12 cellular contexts compared by ENCODE assay signal in genomic region chr10:11625019-11625735, GRCh38. TPM values are rescaled to one million over a fixed set of nuclear protein-coding genes. Genes with fewer than 3 reads are reported as not detected.
DNase-seq lines count a peak whose midpoint lies in the region; ATAC-seq and TF ChIP-seq lines count a peak whose summit lies in the region.
"Had no signal": no experiment of that assay in that cellular context is flagged by ENCODE, and none has a peak within 500 bp of the region (broad histone marks: within the 10 kb centered on the region; RNA-seq: fewer than 3 reads in every experiment).

No MANE protein-coding gene starts in this region.

- H3F3A ChIP-seq in PC-3 (ENCODE audit: low read length, unreplicated experiment): no peaks in the 10 kb centered on the region

- H2BK12ac ChIP-seq in neuronal stem cell (ENCODE audit: low read length): no peak overlapping the region

- H3K23ac ChIP-seq in neuronal stem cell (ENCODE audit: low read depth, low read length, poor library complexity): no peak overlapping the region

- H4K8ac ChIP-seq in neuronal stem cell (ENCODE audit: low read depth, low read length): no peak overlapping the region

- no peak overlapping the region for H2BK5ac ChIP-seq in neuronal stem cell (ENCODE audit: low read length)

- H3K4me1 Mint-ChIP-seq in activated CD8-positive, alpha-beta T cell treated with anti-CD3 and anti-CD28 coated beads for 36 hours (ENCODE audit: low read depth): peaks cover 5% of the 10 kb centered on the region
- peaks cover 8% of the 10 kb centered on the region for H3K4me1 Mint-ChIP-seq in activated CD8-positive, alpha-beta T cell treated with anti-CD3 and anti-CD28 coated beads, Interleukin-2, amount 10 ng/mL, durations not matched to agents 7 days and 5 days (ENCODE audit: low read depth)
- H3K4me1 Mint-ChIP-seq in stimulated activated naive CD8-positive, alpha-beta T cell treated with anti-CD3 and anti-CD28 coated beads, Interleukin-15, amount 100 ng/mL, for 72 hours: peaks cover 5% of the 10 kb centered on the region

- H4K91ac ChIP-seq in neuronal stem cell (ENCODE audit: low read depth, low read length, poor library complexity): no peak overlapping the region

- no peaks in the 10 kb centered on the region for H3K36me3 Mint-ChIP-seq in activated CD8-positive, alpha-beta T cell treated with anti-CD3 and anti-CD28 coated beads for 36 hours (ENCODE audit: low read depth)
- H3K36me3 Mint-ChIP-seq in activated CD8-positive, alpha-beta T cell treated with anti-CD3 and anti-CD28 coated beads, Interleukin-2, amount 10 ng/mL, durations not matched to agents 7 days and 5 days (ENCODE audit: low read depth): no peaks in the 10 kb centered on the region

- H3K27ac ChIP-seq in neuronal stem cell (replicated peaks; ENCODE audit: low read length) (no peak overlapping the region), A673 (ENCODE audit: low read depth, low read length, poor library complexity, severe bottlenecking) (no peak overlapping the region), PC-3 (ENCODE audit: low read length) (no peak overlapping the region)
- H3K27ac ChIP-seq: A549, right atrium auricular region had no signal

- no peak overlapping the region for H3K4me2 ChIP-seq in neuronal stem cell (ENCODE audit: insufficient read depth, low read length, poor library complexity, severe bottlenecking)
- H3K4me2 ChIP-seq in PC-3 (ENCODE audit: low read length): no peak overlapping the region
- H3K4me2 ChIP-seq: A549 had no signal

- CTCF ChIA-PET in activated CD8-positive, alpha-beta T cell treated with anti-CD3 and anti-CD28 coated beads for 36 hours (lab: Charles Lee): no interaction called here
- CTCF ChIA-PET in activated CD8-positive, alpha-beta T cell treated with anti-CD3 and anti-CD28 coated beads, Interleukin-2, amount 10 ng/mL, durations not matched to agents 7 days and 5 days (lab: Charles Lee): no interaction called here
- CTCF ChIA-PET in A673 (lab: Charles Lee) (interaction anchor here (0.7 kb wide), 1 partner anchor 78 kb away, joined by 5 read pairs; no protein-coding TSS in a partner anchor), PC-3 (lab: Charles Lee) (no interaction called here)

- H3K14ac ChIP-seq in neuronal stem cell (ENCODE audit: low read length): no peak overlapping the region

- no peaks in the 10 kb centered on the region for H4K20me1 ChIP-seq in PC-3 (ENCODE audit: low read length)

- POLR2A ChIA-PET in activated CD8-positive, alpha-beta T cell treated with anti-CD3 and anti-CD28 coated beads for 36 hours (lab: Charles Lee): no interaction called here
- POLR2A ChIA-PET in activated CD8-positive, alpha-beta T cell treated with anti-CD3 and anti-CD28 coated beads, Interleukin-2, amount 10 ng/mL, durations not matched to agents 7 days and 5 days (lab: Charles Lee): no interaction called here
- POLR2A ChIA-PET in A673 (lab: Charles Lee; ENCODE audit: low non-redundant PET) (no interaction called here), PC-3 (lab: Charles Lee; ENCODE audit: unreplicated experiment) (interaction anchor here (0.5 kb wide), 1 partner anchor 13 kb away, joined by 3 read pairs; no protein-coding TSS in a partner anchor)

- H3K4me3 ChIP-seq in neuronal stem cell (ENCODE audit: low read length in 2 of 2) (no peak overlapping the region), A673 (ENCODE audit: low read depth, low read length, poor library complexity, severe bottlenecking) (no peak overlapping the region), PC-3 (ENCODE audit: low read length) (no peak overlapping the region)
- H3K4me3 ChIP-seq: A549, right atrium auricular region had no signal

- no CpG with 5 or more reads among the region's 9 CpGs for WGBS in neuronal stem cell (ENCODE audit: extremely low coverage in 2 of 2, insufficient read length in 2 of 2, insufficient replicate concordance in 1 of 2), 2 donors

- H3K36me3 ChIP-seq in neuronal stem cell (replicated peaks in 1 of 2; ENCODE audit: control insufficient read depth in 2 of 2, insufficient read depth in 2 of 2, low read length in 2 of 2) (no peaks in the 10 kb centered on the region), A673 (ENCODE audit: insufficient read depth, low read length, poor library complexity, severe bottlenecking) (no peaks in the 10 kb centered on the region), PC-3 (ENCODE audit: low read depth, low read length) (no peaks in the 10 kb centered on the region)
- H3K36me3 ChIP-seq: right atrium auricular region had no signal

- no peak for ATAC-seq in activated CD8-positive, alpha-beta T cell treated with anti-CD3 and anti-CD28 coated beads for 36 hours
- no peak for ATAC-seq in activated CD8-positive, alpha-beta T cell treated with anti-CD3 and anti-CD28 coated beads, Interleukin-2, amount 10 ng/mL, durations not matched to agents 7 days and 5 days
- ATAC-seq in HG02885 (IDR thresholded peaks at IDR 0.05; ENCODE audit: poor library complexity, unreplicated experiment) (peak; percentile 84), PC-3 (no peak)
- peak; percentile 70 for ATAC-seq in stimulated activated naive CD8-positive, alpha-beta T cell treated with anti-CD3 and anti-CD28 coated beads, Interleukin-15, amount 100 ng/mL, for 72 hours
- ATAC-seq: A549 had no signal

- H3K27me3 ChIP-seq in neuronal stem cell (ENCODE audit: control insufficient read depth in 3 of 3, insufficient read depth in 3 of 3, low read depth in 1 of 3, low read length in 3 of 3) (peaks cover 0 to 7% (median 0%) of the 10 kb centered on the region in 3 experiments), A673 (replicated peaks; ENCODE audit: insufficient read depth, low read depth, low read length, poor library complexity) (no peaks in the 10 kb centered on the region), PC-3 (ENCODE audit: low read length) (no peaks in the 10 kb centered on the region)
- H3K27me3 ChIP-seq: right atrium auricular region had no signal

- DNase-seq in activated CD8-positive, alpha-beta T cell treated with anti-CD3 and anti-CD28 coated beads for 36 hours: peak; percentile 33
- no peak for DNase-seq in activated CD8-positive, alpha-beta T cell treated with anti-CD3 and anti-CD28 coated beads, Interleukin-2, amount 10 ng/mL, durations not matched to agents 7 days and 5 days
- DNase-seq in NOMO-1 (lab: John Stamatoyannopoulos, UW; ENCODE audit: unreplicated experiment in 2 of 2) (peak; percentile 71 to 76), neuronal stem cell (ENCODE audit: low spot score) (no peak), A673 (ENCODE audit: low spot score) (no peak), PC-3 (no peak)
- no peak for DNase-seq in stimulated activated naive CD8-positive, alpha-beta T cell treated with anti-CD3 and anti-CD28 coated beads, Interleukin-15, amount 100 ng/mL, for 72 hours

- no peak overlapping the region for H3K27ac Mint-ChIP-seq in activated CD8-positive, alpha-beta T cell treated with anti-CD3 and anti-CD28 coated beads for 36 hours
- no peak overlapping the region for H3K27ac Mint-ChIP-seq in activated CD8-positive, alpha-beta T cell treated with anti-CD3 and anti-CD28 coated beads, Interleukin-2, amount 10 ng/mL, durations not matched to agents 7 days and 5 days
- H3K27ac Mint-ChIP-seq in stimulated activated naive CD8-positive, alpha-beta T cell treated with anti-CD3 and anti-CD28 coated beads, Interleukin-15, amount 100 ng/mL, for 72 hours: no peak overlapping the region
- H3K27ac Mint-ChIP-seq: activated T-helper 2 cell treated with anti-CD3 and anti-CD28 coated beads, Interferon-gamma antibody, Interleukin-2, Interleukin-4, amounts not matched to agents 10 μg/mL and 5 μg/mL and 100 μg/mL, durations not matched to agents 14 hours and 24 hours and 36 hours; stimulated activated naive CD8-positive, alpha-beta T cell treated with anti-CD3 and anti-CD28 coated beads, Interleukin-15, Interleukin-2, amounts not matched to agents 100 ng/mL and 50 ng/mL, for 24 hours had no signal

- H3K9me3 Mint-ChIP-seq in activated CD8-positive, alpha-beta T cell treated with anti-CD3 and anti-CD28 coated beads for 36 hours: no peaks in the 10 kb centered on the region
- H3K9me3 Mint-ChIP-seq in activated CD8-positive, alpha-beta T cell treated with anti-CD3 and anti-CD28 coated beads, Interleukin-2, amount 10 ng/mL, durations not matched to agents 7 days and 5 days (ENCODE audit: insufficient read depth): no peaks in the 10 kb centered on the region
- H3K9me3 Mint-ChIP-seq in stimulated activated naive CD8-positive, alpha-beta T cell treated with anti-CD3 and anti-CD28 coated beads, Interleukin-15, amount 100 ng/mL, for 72 hours: no peaks in the 10 kb centered on the region
- H3K9me3 Mint-ChIP-seq: activated T-helper 2 cell treated with anti-CD3 and anti-CD28 coated beads, Interferon-gamma antibody, Interleukin-2, Interleukin-4, amounts not matched to agents 10 μg/mL and 5 μg/mL and 100 μg/mL, durations not matched to agents 14 hours and 24 hours and 36 hours; stimulated activated naive CD8-positive, alpha-beta T cell treated with anti-CD3 and anti-CD28 coated beads, Interleukin-15, Interleukin-2, amounts not matched to agents 100 ng/mL and 50 ng/mL, for 24 hours had no signal

- no peak overlapping the region for H3K4me3 Mint-ChIP-seq in activated CD8-positive, alpha-beta T cell treated with anti-CD3 and anti-CD28 coated beads for 36 hours
- no peak overlapping the region for H3K4me3 Mint-ChIP-seq in activated CD8-positive, alpha-beta T cell treated with anti-CD3 and anti-CD28 coated beads, Interleukin-2, amount 10 ng/mL, durations not matched to agents 7 days and 5 days
- no peak overlapping the region for H3K4me3 Mint-ChIP-seq in stimulated activated naive CD8-positive, alpha-beta T cell treated with anti-CD3 and anti-CD28 coated beads, Interleukin-15, amount 100 ng/mL, for 72 hours
- H3K4me3 Mint-ChIP-seq: stimulated activated naive CD8-positive, alpha-beta T cell treated with anti-CD3 and anti-CD28 coated beads, Interleukin-15, Interleukin-2, amounts not matched to agents 100 ng/mL and 50 ng/mL, for 24 hours had no signal

- H2AK5ac ChIP-seq in neuronal stem cell (ENCODE audit: low read depth, low read length): no peak overlapping the region

- TF ChIP-seq CTCF in activated CD8-positive, alpha-beta T cell treated with anti-CD3 and anti-CD28 coated beads for 36 hours (IDR thresholded peaks at IDR 0.05): no peak
- TF ChIP-seq CTCF in A673 (conservative IDR thresholded peaks at IDR 0.05; ENCODE audit: low read depth, low read length): no peak
- no peak for TF ChIP-seq CTCF in PC-3 (conservative IDR thresholded peaks at IDR 0.05; ENCODE audit: low read depth, low read length)

- H3K79me2 ChIP-seq in PC-3 (ENCODE audit: low read length): no peaks in the 10 kb centered on the region

- H3K4ac ChIP-seq in neuronal stem cell (ENCODE audit: low read length): no peak overlapping the region

- no TSS peak for BruUV-seq in A673 (replicated peaks; lab: Mats Ljungman, UMichigan)
- no TSS peak for BruUV-seq in PC-3 (replicated peaks; lab: Mats Ljungman, UMichigan)

- intact Hi-C loops in activated CD8-positive, alpha-beta T cell treated with anti-CD3 and anti-CD28 coated beads for 36 hours (cut with micrococcal nuclease): no loop called here
- intact Hi-C loops in A673 (cut with micrococcal nuclease; ENCODE audit: unreplicated experiment): no loop called here
- intact Hi-C loops in PC-3 (cut with micrococcal nuclease): no loop called here

- peaks cover 5% of the 10 kb centered on the region for H3K27me3 Mint-ChIP-seq in activated CD8-positive, alpha-beta T cell treated with anti-CD3 and anti-CD28 coated beads for 36 hours
- peaks cover 12% of the 10 kb centered on the region for H3K27me3 Mint-ChIP-seq in activated CD8-positive, alpha-beta T cell treated with anti-CD3 and anti-CD28 coated beads, Interleukin-2, amount 10 ng/mL, durations not matched to agents 7 days and 5 days (ENCODE audit: low read depth)
- peaks cover 12% of the 10 kb centered on the region for H3K27me3 Mint-ChIP-seq in stimulated activated naive CD8-positive, alpha-beta T cell treated with anti-CD3 and anti-CD28 coated beads, Interleukin-15, amount 100 ng/mL, for 72 hours
- H3K27me3 Mint-ChIP-seq: stimulated activated naive CD8-positive, alpha-beta T cell treated with anti-CD3 and anti-CD28 coated beads, Interleukin-15, Interleukin-2, amounts not matched to agents 100 ng/mL and 50 ng/mL, for 24 hours had no signal

- no peaks in the 10 kb centered on the region for H3K9me2 ChIP-seq in PC-3 (replicated peaks; ENCODE audit: low read length)

- H2BK120ac ChIP-seq in neuronal stem cell (ENCODE audit: low read depth, low read length): no peak overlapping the region

- H3K4me1 ChIP-seq in neuronal stem cell (ENCODE audit: control insufficient read depth in 2 of 2, insufficient read depth in 1 of 2, low read depth in 1 of 2, low read length in 2 of 2) (no peaks in the 10 kb centered on the region), A673 (ENCODE audit: insufficient read depth, low read length, poor library complexity, severe bottlenecking) (no peaks in the 10 kb centered on the region), PC-3 (ENCODE audit: insufficient read depth, low read length) (no peaks in the 10 kb centered on the region)
- H3K4me1 ChIP-seq: A549, right atrium auricular region had no signal

- H3K9ac ChIP-seq in neuronal stem cell (ENCODE audit: low read depth, low read length, poor library complexity): no peak overlapping the region
- no peak overlapping the region for H3K9ac ChIP-seq in PC-3 (ENCODE audit: low read length)

- H3K9me3 ChIP-seq in neuronal stem cell (replicated peaks in 1 of 2; ENCODE audit: control insufficient read depth in 2 of 2, insufficient read depth in 1 of 2, low read depth in 1 of 2, low read length in 2 of 2): no peaks in the 10 kb centered on the region
- no peaks in the 10 kb centered on the region for H3K9me3 ChIP-seq in A673 (ENCODE audit: low read depth, low read length, poor library complexity, severe bottlenecking)
- H3K9me3 ChIP-seq in PC-3 (ENCODE audit: low read length): no peaks in the 10 kb centered on the region
- H3K9me3 ChIP-seq: A549, right atrium auricular region had no signal

- no peak overlapping the region for H2BK15ac ChIP-seq in neuronal stem cell (ENCODE audit: low read length)

- no peak overlapping the region for H2AFZ ChIP-seq in neuronal stem cell (ENCODE audit: low read length)
- H2AFZ ChIP-seq in PC-3 (ENCODE audit: low read length): no peak overlapping the region

- H3K79me1 ChIP-seq in neuronal stem cell (ENCODE audit: low read depth, low read length): peaks cover 1% of the 10 kb centered on the region

- no peak overlapping the region for H3K18ac ChIP-seq in neuronal stem cell (ENCODE audit: low read length)

RNA-seq across cellular contexts. Expression of gene USP6NL, which starts 13.7 kb away (rescaled TPM):
- 1 to 10 TPM; 2.3 to 2.5 TPM for total RNA-seq in activated CD8-positive, alpha-beta T cell treated with anti-CD3 and anti-CD28 coated beads for 36 hours
- total RNA-seq in activated CD8-positive, alpha-beta T cell treated with anti-CD3 and anti-CD28 coated beads, Interleukin-2, amount 10 ng/mL, durations not matched to agents 7 days and 5 days: 1 to 10 TPM; 1.6 to 2.0 TPM
- polyA plus RNA-seq in neuronal stem cell (2013, experiment 1 of 2): 27.6 TPM
- 27.7 TPM for polyA plus RNA-seq in neuronal stem cell (2013, experiment 2 of 2)
- 38.7 and 40.0 TPM in 2 replicates for total RNA-seq in A673 (2021)
- 13.0 and 14.3 TPM in 2 replicates for total RNA-seq in PC-3 (2014; rRNA removed)

Comparison
In these comparisons a context has a peak if more than half of its experiments do, and no peak if none do; other contexts are left out.
1. DNase-seq: peak in activated CD8-positive, alpha-beta T cell treated with anti-CD3 and anti-CD28 coated beads for 36 hours (single experiment) and NOMO-1 (2 of 2); none in activated CD8-positive, alpha-beta T cell treated with anti-CD3 and anti-CD28 coated beads, Interleukin-2, amount 10 ng/mL, durations not matched to agents 7 days and 5 days (single experiment), stimulated activated naive CD8-positive, alpha-beta T cell treated with anti-CD3 and anti-CD28 coated beads, Interleukin-15, amount 100 ng/mL, for 72 hours (0 of 2), neuronal stem cell (single experiment), A673 (single experiment) and PC-3 (single experiment).
2. ATAC-seq: peak in HG02885 (single experiment) and stimulated activated naive CD8-positive, alpha-beta T cell treated with anti-CD3 and anti-CD28 coated beads, Interleukin-15, amount 100 ng/mL, for 72 hours (single experiment); none in activated CD8-positive, alpha-beta T cell treated with anti-CD3 and anti-CD28 coated beads for 36 hours (single experiment), activated CD8-positive, alpha-beta T cell treated with anti-CD3 and anti-CD28 coated beads, Interleukin-2, amount 10 ng/mL, durations not matched to agents 7 days and 5 days (single experiment) and PC-3 (single experiment).